ENCODE assay signal across 7 cellular contexts in the genomic region with DNA sequence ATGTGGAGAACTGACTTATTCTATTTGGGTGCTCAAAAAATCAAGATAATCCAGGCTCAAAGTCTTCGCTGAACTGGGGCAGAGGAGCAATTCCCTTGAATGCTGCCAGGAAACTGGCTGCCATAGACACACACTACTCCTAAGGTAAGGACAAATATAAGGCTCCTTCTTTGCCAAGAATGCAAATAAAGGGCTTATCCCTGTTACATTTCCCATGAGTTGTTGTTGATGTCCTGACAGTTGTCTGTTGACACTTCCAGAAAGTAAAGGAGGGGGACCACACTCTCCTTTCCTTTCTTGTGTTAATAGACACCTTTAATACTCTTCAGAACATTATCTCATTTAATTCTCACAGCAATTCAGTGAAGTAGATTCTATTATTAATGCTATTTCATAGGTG.
"Had no signal": no experiment of that assay in that cellular context is flagged by ENCODE, and none has a peak within 500 bp of the region (broad histone marks: within the 10 kb centered on the region; RNA-seq: fewer than 3 reads in every experiment).

No MANE protein-coding gene starts in this region.

- H3K27ac ChIP-seq: GM23248 had no signal

- DNase-seq: GM23248, GOT3, H7, HFFc6, IMR-90 had no signal

- ATAC-seq: HCT116, K562 had no signal
